24 cellular contexts compared by ENCODE assay signal in genomic region chr17:36855459-36855858, GRCh38.
"Had no signal": no experiment of that assay in that cellular context is flagged by ENCODE, and none has a peak within 500 bp of the region (broad histone marks: within the 10 kb centered on the region; RNA-seq: fewer than 3 reads in every experiment).

No MANE protein-coding gene starts in this region.

- FAIRE-seq: endothelial cell of umbilical vein, urothelium cell line had no signal

- H3K4me3 ChIP-seq: breast epithelium, esophagus muscularis mucosa, heart left ventricle, lower lobe of right lung, mucosa of descending colon, right lobe of liver, thoracic aorta had no signal

- H3K4me1 ChIP-seq: breast epithelium, esophagus muscularis mucosa, heart left ventricle, lower lobe of right lung, right lobe of liver had no signal

- DNase-seq: activated CD4-positive, alpha-beta T cell treated with anti-CD3 and anti-CD28 coated beads for 36 hours; activated CD4-positive, alpha-beta T cell treated with anti-CD3 and anti-CD28 coated beads, Interleukin-2, amount 50 U/mL, for 4 hours; activated CD4-positive, CD25-positive, alpha-beta regulatory T cell; activated naive CD4-positive, alpha-beta T cell; activated T-cell treated with anti-CD3 and anti-CD28 coated beads for 4 hours; activated T-cell treated with anti-CD3 and anti-CD28 coated beads, Interleukin-2, amount 50 U/mL, for 72 hours; central memory CD4-positive, alpha-beta T cell; heart left ventricle; lower lobe of right lung; mucosa of descending colon; right lobe of liver; stimulated activated CD4-positive, alpha-beta T cell treated with anti-CD3 and anti-CD28 coated beads, Interleukin-2, amount 100 ng/mL, for 48 hours; stimulated activated naive CD8-positive, alpha-beta T cell treated with anti-CD3 and anti-CD28 coated beads, Interleukin-15, Interleukin-2, amounts not matched to agents 100 U/mL and 50 U/mL, for 24 hours had no signal

- H3K27ac ChIP-seq: breast epithelium, esophagus muscularis mucosa, foreskin keratinocyte, heart left ventricle, lower lobe of right lung, neutrophil, right lobe of liver, thoracic aorta had no signal

- H3K4me3 Mint-ChIP-seq: activated CD4-positive, alpha-beta T cell treated with anti-CD3 and anti-CD28 coated beads for 36 hours; activated T-cell treated with anti-CD3 and anti-CD28 coated beads, Interleukin-2, amount 50 U/mL, for 72 hours; natural killer cell treated with Interleukin-12 subunit alpha and Interleukin-12 subunit beta and Interleukin-15 and Interleukin-18, amount 100 ng/mL, for 72 hours; T-helper 2 cell treated with Interferon-gamma antibody and Interleukin-4, amounts not matched to agents 5 μg/mL and 100 μg/mL, for 36 hours had no signal

- ATAC-seq: activated naive CD4-positive, alpha-beta T cell treated with anti-CD3 and anti-CD28 coated beads, Interleukin-2, amount 50 U/mL, for 72 hours; activated T-cell treated with anti-CD3 and anti-CD28 coated beads, Interleukin-2, amount 50 U/mL, for 72 hours; heart left ventricle; left lobe of liver; lower lobe of right lung; mucosa of descending colon; natural killer cell treated with Interleukin-12 subunit alpha and Interleukin-12 subunit beta and Interleukin-15 and Interleukin-18, amount 100 ng/mL, for 72 hours; right lobe of liver; stimulated activated naive CD8-positive, alpha-beta T cell treated with anti-CD3 and anti-CD28 coated beads, Interleukin-15, Interleukin-2, amounts not matched to agents 100 U/mL and 50 U/mL, for 24 hours had no signal

- H3K27me3 ChIP-seq: foreskin keratinocyte, right lobe of liver had no signal

- H3K27ac Mint-ChIP-seq: activated CD4-positive, alpha-beta T cell treated with anti-CD3 and anti-CD28 coated beads for 36 hours; activated naive CD4-positive, alpha-beta T cell treated with anti-CD3 and anti-CD28 coated beads, Interleukin-2, amount 50 U/mL, for 72 hours; activated T-cell treated with anti-CD3 and anti-CD28 coated beads, Interleukin-2, amount 50 U/mL, for 72 hours; natural killer cell treated with Interleukin-12 subunit alpha and Interleukin-12 subunit beta and Interleukin-15 and Interleukin-18, amount 100 ng/mL, for 72 hours; T-helper 2 cell treated with Interferon-gamma antibody and Interleukin-4, amounts not matched to agents 5 μg/mL and 100 μg/mL, for 36 hours had no signal

- H3K36me3 Mint-ChIP-seq: activated naive CD4-positive, alpha-beta T cell treated with anti-CD3 and anti-CD28 coated beads, Interleukin-2, amount 50 U/mL, for 72 hours; natural killer cell treated with Interleukin-12 subunit alpha and Interleukin-12 subunit beta and Interleukin-15 and Interleukin-18, amount 100 ng/mL, for 72 hours had no signal

- H3K9me3 Mint-ChIP-seq: activated naive CD4-positive, alpha-beta T cell treated with anti-CD3 and anti-CD28 coated beads, Interleukin-2, amount 50 U/mL, for 72 hours; activated T-cell treated with anti-CD3 and anti-CD28 coated beads, Interleukin-2, amount 50 U/mL, for 72 hours; natural killer cell treated with Interleukin-12 subunit alpha and Interleukin-12 subunit beta and Interleukin-15 and Interleukin-18, amount 100 ng/mL, for 72 hours; T-helper 2 cell treated with Interferon-gamma antibody and Interleukin-4, amounts not matched to agents 5 μg/mL and 100 μg/mL, for 36 hours had no signal

- H3K9me3 ChIP-seq: breast epithelium, esophagus muscularis mucosa, heart left ventricle, lower lobe of right lung, mucosa of descending colon, neutrophil, right lobe of liver, thoracic aorta had no signal

- H3K36me3 ChIP-seq: breast epithelium, esophagus muscularis mucosa, heart left ventricle, lower lobe of right lung, neutrophil, right lobe of liver, thoracic aorta had no signal
